ENCODE assay signal across 33 cellular contexts in the genomic region with DNA sequence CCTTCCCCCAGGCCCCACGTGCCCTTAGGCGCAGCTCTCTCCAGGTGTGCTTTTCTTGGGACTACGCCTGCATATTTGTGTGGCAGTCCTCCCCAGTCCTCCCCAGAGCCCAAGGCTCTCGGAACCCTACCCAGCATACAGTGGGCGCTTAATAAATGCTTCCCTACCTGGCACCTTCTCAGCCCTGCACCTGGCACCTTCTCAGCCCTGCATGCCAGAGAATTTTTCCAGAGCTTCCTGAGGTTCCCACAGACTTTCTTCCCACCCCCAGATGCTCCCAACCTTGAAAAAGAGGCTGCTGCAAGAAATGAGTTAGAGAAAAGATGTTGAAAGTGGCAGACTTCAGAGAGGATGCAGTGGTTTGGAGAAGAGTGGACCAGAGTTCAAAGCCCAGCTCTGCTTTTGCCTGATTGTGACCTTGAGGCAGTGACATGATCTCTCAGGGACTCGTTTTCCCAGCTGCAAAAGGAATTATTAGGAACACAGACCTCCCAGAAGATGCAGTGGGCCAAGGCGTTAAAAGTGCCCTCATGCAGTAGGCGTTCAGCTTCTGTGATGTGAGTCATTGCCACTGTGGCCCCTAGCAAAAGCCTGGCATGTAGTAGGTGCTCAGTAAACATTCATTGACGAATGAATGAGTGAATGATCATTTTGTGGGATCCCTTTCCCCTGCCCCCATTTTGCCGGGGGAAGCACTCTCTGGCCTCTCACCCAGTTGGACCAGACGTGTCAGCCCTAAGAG.
"Had no signal": no experiment of that assay in that cellular context is flagged by ENCODE, and none has a peak within 500 bp of the region (broad histone marks: within the 10 kb centered on the region; RNA-seq: fewer than 3 reads in every experiment).

No MANE protein-coding gene starts in this region.

- H3K4me2 ChIP-seq: smooth muscle cell had no signal

- H3K9ac ChIP-seq: parathyroid adenoma had no signal

- H3K9me3 ChIP-seq: esophagus squamous epithelium, heart right ventricle, left lung, mucosa of descending colon, right atrium auricular region, testis, tibial artery had no signal

- H3K27me3 Mint-ChIP-seq: progenitor cell of endocrine pancreas had no signal

- H3K36me3 Mint-ChIP-seq: mesothelial cell of epicardium; naive B cell; natural killer cell treated with Interleukin-12 subunit alpha and Interleukin-12 subunit beta and Interleukin-15 and Interleukin-18, amount 100 ng/mL, for 72 hours; type B pancreatic cell had no signal

- H3K4me3 ChIP-seq: esophagus squamous epithelium, heart right ventricle, left lung, mucosa of descending colon, right atrium auricular region, smooth muscle cell, testis, tibial artery had no signal

- H3K79me2 ChIP-seq: parathyroid adenoma had no signal

- H3K27ac Mint-ChIP-seq: dendritic cell treated with granulocyte-macrophage colony-stimulating factor and Interleukin-4, amounts not matched to agents 40 ng/mL and 50 ng/mL, for 4 days; endodermal cell; mesothelial cell of epicardium; natural killer cell treated with Interleukin-12 subunit alpha and Interleukin-12 subunit beta and Interleukin-15 and Interleukin-18, amount 100 ng/mL, for 72 hours; progenitor cell of endocrine pancreas; type B pancreatic cell had no signal

- FAIRE-seq: colon, islet of Langerhans had no signal

- DNase-seq: effector CD8-positive, alpha-beta T cell; esophagus squamous epithelium; foreskin melanocyte; glutamatergic neuron; heart right ventricle; hippocampal formation; left cardiac atrium; left lung; mesenchymal stem cell; mucosa of descending colon; naive B cell; stimulated activated CD4-positive, alpha-beta T cell treated with anti-CD3 and anti-CD28 coated beads, Interleukin-12 subunit alpha, Interleukin-12 subunit beta, amount 100 ng/mL, for 4 hours; stimulated activated CD4-positive, alpha-beta T cell treated with anti-CD3 and anti-CD28 coated beads, Interleukin-1b, Interleukin-23, amount 100 ng/mL, for 48 hours; stimulated activated CD4-positive, alpha-beta T cell treated with anti-CD3 and anti-CD28 coated beads, Interleukin-4, amount 100 ng/mL, for 1 hour; stimulated activated CD8-positive, alpha-beta memory T cell treated with anti-CD3 and anti-CD28 coated beads, Interleukin-4, amount 100 ng/mL, for 48 hours; stimulated activated naive CD4-positive, alpha-beta T cell; substantia nigra; testis; tibial artery had no signal

- H3K4me1 Mint-ChIP-seq: endodermal cell, naive B cell had no signal

- H3K4me1 ChIP-seq: esophagus squamous epithelium, left lung, parathyroid adenoma, right atrium auricular region, testis, tibial artery had no signal

- H3K27ac ChIP-seq: epithelial cell of prostate, esophagus squamous epithelium, heart right ventricle, left lung, parathyroid adenoma, right atrium auricular region, testis, tibial artery had no signal

- ATAC-seq: heart right ventricle; left cardiac atrium; left lung; mucosa of descending colon; natural killer cell treated with Interleukin-12 subunit alpha and Interleukin-12 subunit beta and Interleukin-15 and Interleukin-18, amount 100 ng/mL, for 72 hours; sciatic nerve had no signal

- H3K27me3 ChIP-seq: testis had no signal

- H3K36me3 ChIP-seq: esophagus squamous epithelium, heart right ventricle, left lung, right atrium auricular region, tibial artery had no signal

- H3K9me3 Mint-ChIP-seq: dendritic cell treated with granulocyte-macrophage colony-stimulating factor and Interleukin-4, amounts not matched to agents 40 ng/mL and 50 ng/mL, for 4 days; endodermal cell; mesothelial cell of epicardium; natural killer cell treated with Interleukin-12 subunit alpha and Interleukin-12 subunit beta and Interleukin-15 and Interleukin-18, amount 100 ng/mL, for 72 hours; neural crest cell had no signal

- H3K4me3 Mint-ChIP-seq: dendritic cell treated with granulocyte-macrophage colony-stimulating factor and Interleukin-4, amounts not matched to agents 40 ng/mL and 50 ng/mL, for 4 days; endodermal cell; mesothelial cell of epicardium; naive B cell; natural killer cell treated with Interleukin-12 subunit alpha and Interleukin-12 subunit beta and Interleukin-15 and Interleukin-18, amount 100 ng/mL, for 72 hours; neural crest cell; type B pancreatic cell had no signal

- H2AFZ ChIP-seq: parathyroid adenoma had no signal
